16 cellular contexts compared by ENCODE assay signal in genomic region chr12:66048218-66048842, GRCh38.
"Had no signal": no experiment of that assay in that cellular context is flagged by ENCODE, and none has a peak within 500 bp of the region (broad histone marks: within the 10 kb centered on the region; RNA-seq: fewer than 3 reads in every experiment).

No MANE protein-coding gene starts in this region.

- H3K27me3 ChIP-seq: gastrocnemius medialis, neural progenitor cell, tibial artery, vagina had no signal

- H3K27ac ChIP-seq: gastrocnemius medialis, heart right ventricle, neural progenitor cell, tibial artery, vagina had no signal

- H3K4me3 ChIP-seq: gastrocnemius medialis, heart right ventricle, neural progenitor cell, smooth muscle cell, tibial artery, vagina had no signal

- H3K9me3 ChIP-seq: gastrocnemius medialis, heart right ventricle, tibial artery, vagina had no signal

- H3K4me3 Mint-ChIP-seq: activated T-cell treated with anti-CD3 and anti-CD28 coated beads, Interleukin-2, amount 50 U/mL, for 4 hours; neural progenitor cell had no signal

- H3K36me3 ChIP-seq: gastrocnemius medialis, heart right ventricle, neural progenitor cell, tibial artery, vagina had no signal

- DNase-seq: activated CD4-positive, alpha-beta T cell treated with anti-CD3 and anti-CD28 coated beads for 1 hour; activated CD4-positive, alpha-beta T cell treated with anti-CD3 and anti-CD28 coated beads, Interleukin-2, amount 50 U/mL, for 48 hours; activated effector memory CD4-positive, alpha-beta T cell treated with anti-CD3 and anti-CD28 coated beads, Interleukin-2, amount 50 U/mL, for 16 hours; activated T-cell treated with anti-CD3 and anti-CD28 coated beads, Interleukin-2, amount 50 U/mL, for 4 hours; aorta; effector CD8-positive, alpha-beta T cell; gastrocnemius medialis; heart right ventricle; kidney; left ventricle myocardium superior; posterior cingulate gyrus; tibial artery had no signal

- H3K4me1 ChIP-seq: gastrocnemius medialis, heart right ventricle, neural progenitor cell, tibial artery, vagina had no signal

- H3K36me3 Mint-ChIP-seq: activated naive CD4-positive, alpha-beta T cell treated with anti-CD3 and anti-CD28 coated beads, Interleukin-2, amount 50 U/mL, for 72 hours; neural progenitor cell had no signal

- H3K27ac Mint-ChIP-seq: activated naive CD4-positive, alpha-beta T cell treated with anti-CD3 and anti-CD28 coated beads, Interleukin-2, amount 50 U/mL, for 72 hours; neural progenitor cell had no signal

- H3K9ac ChIP-seq: neural progenitor cell had no signal

- ATAC-seq: gastrocnemius medialis, heart right ventricle, left ventricle myocardium superior had no signal

- H3K9me3 Mint-ChIP-seq: activated naive CD4-positive, alpha-beta T cell treated with anti-CD3 and anti-CD28 coated beads, Interleukin-2, amount 50 U/mL, for 72 hours; activated T-cell treated with anti-CD3 and anti-CD28 coated beads, Interleukin-2, amount 50 U/mL, for 4 hours; neural progenitor cell had no signal
